23 cellular contexts compared by ENCODE assay signal in the genomic region with DNA sequence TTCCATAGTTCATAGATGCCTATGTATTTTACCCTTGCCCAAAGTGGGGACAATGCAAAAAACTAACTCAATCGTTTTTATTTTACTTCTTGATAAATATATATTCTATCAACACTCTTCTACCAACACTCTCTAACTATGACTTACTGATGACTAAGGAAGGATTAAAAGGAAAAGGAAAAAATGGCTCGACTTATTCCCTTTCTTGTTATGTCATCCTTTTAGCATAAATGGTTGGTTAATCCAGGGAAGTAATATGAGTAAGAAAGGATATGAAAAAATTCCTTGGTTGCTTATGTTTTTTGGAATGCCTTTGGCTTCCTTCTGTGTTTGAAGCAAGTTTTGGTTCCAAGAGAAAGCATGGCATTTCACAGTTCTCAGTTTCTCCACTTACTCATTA.
A peak's percentile ranks its signal among the peaks of the same experiment; 100 is the strongest.
DNase-seq lines count a peak whose midpoint lies in the region; ATAC-seq, FAIRE-seq and TF ChIP-seq lines count a peak whose summit lies in the region.
"Had no signal": no experiment of that assay in that cellular context is flagged by ENCODE, and none has a peak within 500 bp of the region (broad histone marks: within the 10 kb centered on the region; RNA-seq: fewer than 3 reads in every experiment).

No MANE protein-coding gene starts in this region.

- H3K9me3 ChIP-seq in astrocyte (ENCODE audit: insufficient read depth, low read depth, low read length): no peaks in the 10 kb centered on the region
- H3K9me3 ChIP-seq: Caco-2, SK-N-SH had no signal

- H3K4me3 ChIP-seq in astrocyte (ENCODE audit: insufficient read depth, low read depth, low read length): no peak overlapping the region

- H3K4me1 Mint-ChIP-seq in HFFc6 (ENCODE audit: low read depth): peaks cover 6% of the 10 kb centered on the region; the same call in 1 of the 2 replicates
- H3K4me1 Mint-ChIP-seq in astrocyte (ENCODE audit: low read depth, unreplicated experiment): no peaks in the 10 kb centered on the region
- H3K4me1 Mint-ChIP-seq: B cell, IgD-negative memory B cell had no signal

- H4K20me1 ChIP-seq in astrocyte (ENCODE audit: insufficient read depth, low read length): no peaks in the 10 kb centered on the region

- no peaks in the 10 kb centered on the region for H3K36me3 Mint-ChIP-seq in HFFc6 (ENCODE audit: low read depth)
- H3K36me3 Mint-ChIP-seq in astrocyte (ENCODE audit: low read depth, unreplicated experiment): no peaks in the 10 kb centered on the region
- H3K36me3 Mint-ChIP-seq: CD8-positive, alpha-beta T cell; IgD-negative memory B cell had no signal

- H3K27me3 Mint-ChIP-seq in HFFc6 (ENCODE audit: insufficient read depth): no peaks in the 10 kb centered on the region; the same call in 1 of the 2 replicates
- H3K27me3 Mint-ChIP-seq in astrocyte (ENCODE audit: low read depth, unreplicated experiment): no peaks in the 10 kb centered on the region
- H3K27me3 Mint-ChIP-seq: B cell, IgD-negative memory B cell had no signal

- DNase-seq in HFFc6 (peak; percentile 12), astrocyte (ENCODE audit: low read depth) (no peak), fibroblast of gingiva (ENCODE audit: low read depth) (peak; percentile 1), RCC 7860 (ENCODE audit: low spot score) (no peak), 8988T (no peak), NCI-H1694 (lab: John Stamatoyannopoulos, UW) (no peak)
- DNase-seq: Caco-2; CD8-positive, alpha-beta T cell; GF-D8; MM.1S; NCI-H2029 treated with DMSO at 0.1 percent for 48 hours; NCI-H2227 treated with DMSO at 0.1 percent for 48 hours; NCI-H69; SK-N-SH; SW 1271 had no signal

- no peaks in the 10 kb centered on the region for H3K27me3 ChIP-seq in astrocyte (ENCODE audit: insufficient read depth, low read length)

- no peak overlapping the region for H3K9ac ChIP-seq in astrocyte (ENCODE audit: low read length)
- H3K9ac ChIP-seq: KMS-11, SK-N-SH had no signal

- no peaks in the 10 kb centered on the region for H3K79me2 ChIP-seq in astrocyte (ENCODE audit: insufficient read depth, low read length)

- FAIRE-seq in astrocyte (lab: Jason Lieb, UNC) (no peak), RCC 7860 (lab: Jason Lieb, UNC) (no peak)
- FAIRE-seq: GM12891, H54 had no signal

- no peaks in the 10 kb centered on the region for H3K36me3 ChIP-seq in astrocyte (ENCODE audit: insufficient read depth, low read length)

- H3K4me1 ChIP-seq in astrocyte (ENCODE audit: insufficient read depth, low read length): no peaks in the 10 kb centered on the region
- H3K4me1 ChIP-seq: Caco-2 had no signal

- peak overlapping the region; percentile 64 for H2AFZ ChIP-seq in astrocyte (ENCODE audit: low read depth, low read length)

- H3K27ac Mint-ChIP-seq in HFFc6: no peak overlapping the region; the same call in 1 of the 2 replicates
- no peak overlapping the region for H3K27ac Mint-ChIP-seq in astrocyte (ENCODE audit: unreplicated experiment)
- H3K27ac Mint-ChIP-seq: B cell; CD8-positive, alpha-beta T cell; IgD-negative memory B cell had no signal

- H3K4me2 ChIP-seq in astrocyte (ENCODE audit: low read length): peak overlapping the region; percentile 44
- H3K4me2 ChIP-seq: KMS-11, SK-N-SH had no signal

- TF ChIP-seq CTCF in HFFc6 (IDR thresholded peaks at IDR 0.05): no peak
- TF ChIP-seq CTCF in astrocyte (IDR thresholded peaks at IDR 0.05; ENCODE audit: insufficient read depth, low read depth, low read length): no peak

- H3K4me3 Mint-ChIP-seq in HFFc6: no peak overlapping the region
- H3K4me3 Mint-ChIP-seq in astrocyte (ENCODE audit: unreplicated experiment): no peak overlapping the region
- H3K4me3 Mint-ChIP-seq: B cell; CD8-positive, alpha-beta T cell; IgD-negative memory B cell had no signal

- peak overlapping the region; percentile 1 for H3K27ac ChIP-seq in astrocyte (ENCODE audit: low read depth, low read length)
- H3K27ac ChIP-seq: C4-2B, KMS-11 had no signal

- no peak for ATAC-seq in GM18520 (IDR thresholded peaks at IDR 0.05; ENCODE audit: unreplicated experiment)
- ATAC-seq: CD8-positive, alpha-beta T cell; Panc1 had no signal

- H3K9me3 Mint-ChIP-seq in HFFc6 (peaks cover 4% of the 10 kb centered on the region; the same call in 1 of the 2 replicates), astrocyte (ENCODE audit: unreplicated experiment) (no peaks in the 10 kb centered on the region)

Comparison
In these comparisons a context has a peak if more than half of its experiments do, and no peak if none do; other contexts are left out.
1. DNase-seq: peak in HFFc6 (single experiment) and fibroblast of gingiva (single experiment); none in astrocyte (single experiment), RCC 7860 (single experiment), 8988T (single experiment) and NCI-H1694 (single experiment).